ENCODE assay signal across 8 cellular contexts in genomic region chr6:154995241-154996162, GRCh38. TPM values are rescaled to one million over a fixed set of nuclear protein-coding genes. Genes with fewer than 3 reads are reported as not detected.
DNase-seq lines count a peak whose midpoint lies in the region; ATAC-seq and TF ChIP-seq lines count a peak whose summit lies in the region.

Gene TIAM2 (plus strand): TSS chr6:154995315. CDS start chr6:155129224, 133,909 bp downstream.

- intact Hi-C loops in stomach (cut with DNase I; ENCODE audit: low total_unique reads), result no loop called here

- peak within 1 kb of the TSS; percentile 73 for H3K4me3 Mint-ChIP-seq in T-helper 1 cell treated with Interleukin-12 subunit alpha and Interleukin-12 subunit beta and Interleukin-4 antibody, amounts not matched to agents 30 μg/mL and 1 μg/mL, for 36 hours
- H3K4me3 Mint-ChIP-seq in endodermal cell, result peak within 1 kb of the TSS; percentile 67

- H3K4me3 ChIP-seq in endodermal cell (ENCODE audit: low read length) (peak within 1 kb of the TSS; percentile 83), mucosa of rectum (ENCODE audit: low read length in 2 of 2) (peak within 1 kb of the TSS; percentile 55 to 60), stomach (peak within 1 kb of the TSS; percentile 55 to 81 (median 65))

- no peak for TF ChIP-seq EP300 in stomach (IDR thresholded peaks at IDR 0.05)

- ATAC-seq in HG03139 (IDR thresholded peaks at IDR 0.05; ENCODE audit: unreplicated experiment) (no peak), HG02798 (IDR thresholded peaks at IDR 0.05; ENCODE audit: poor library complexity, unreplicated experiment) (no peak)

- H3K4me1 ChIP-seq in endodermal cell (ENCODE audit: control insufficient read depth, insufficient read depth, low read length) (peaks cover 7% of the 10 kb centered on the region), mucosa of rectum (ENCODE audit: control insufficient read depth in 2 of 2, insufficient read depth in 2 of 2, low read length in 2 of 2) (peaks cover 6% of the 10 kb centered on the region in 2 donors), stomach (peaks cover 14 to 43% (median 25%) of the 10 kb centered on the region in 4 donors)

- H3K36me3 ChIP-seq in endodermal cell (ENCODE audit: control insufficient read depth, insufficient read depth, low read length) (no peaks in the 10 kb centered on the region), mucosa of rectum (ENCODE audit: control insufficient read depth in 2 of 2, insufficient read depth in 2 of 2, low read length in 2 of 2) (no peaks in the 10 kb centered on the region), stomach (no peaks in the 10 kb centered on the region)

- peaks cover 5% of the 10 kb centered on the region for H3K4me1 Mint-ChIP-seq in T-helper 1 cell treated with Interleukin-12 subunit alpha and Interleukin-12 subunit beta and Interleukin-4 antibody, amounts not matched to agents 30 μg/mL and 1 μg/mL, for 36 hours (ENCODE audit: low read depth)
- peaks cover 18% of the 10 kb centered on the region for H3K4me1 Mint-ChIP-seq in endodermal cell

- 0 to 2% methylated on average over 10 to 114 of the region's 114 CpGs for WGBS in endodermal cell (ENCODE audit: insufficient coverage in 1 of 2, insufficient read length in 1 of 2), 2 experiments
- 0 to 1% (median 0%) methylated on average over 21 to 110 of the region's 114 CpGs for WGBS in stomach, 5 donors

- H3K9me3 Mint-ChIP-seq in T-helper 1 cell treated with Interleukin-12 subunit alpha and Interleukin-12 subunit beta and Interleukin-4 antibody, amounts not matched to agents 30 μg/mL and 1 μg/mL, for 36 hours, result no peaks in the 10 kb centered on the region
- H3K9me3 Mint-ChIP-seq in endodermal cell, result no peaks in the 10 kb centered on the region

- H3K27ac Mint-ChIP-seq in T-helper 1 cell treated with Interleukin-12 subunit alpha and Interleukin-12 subunit beta and Interleukin-4 antibody, amounts not matched to agents 30 μg/mL and 1 μg/mL, for 36 hours, result no peak within 1 kb of the TSS
- H3K27ac Mint-ChIP-seq in endodermal cell, result peak within 1 kb of the TSS; percentile 70

- peaks cover 27% of the 10 kb centered on the region for H3K27me3 Mint-ChIP-seq in T-helper 1 cell treated with Interleukin-12 subunit alpha and Interleukin-12 subunit beta and Interleukin-4 antibody, amounts not matched to agents 30 μg/mL and 1 μg/mL, for 36 hours (ENCODE audit: low read depth)
- peaks cover 32% of the 10 kb centered on the region for H3K27me3 Mint-ChIP-seq in endodermal cell (ENCODE audit: insufficient read depth)

- H3K27ac ChIP-seq in endodermal cell (ENCODE audit: low read depth, low read length) (no peak within 1 kb of the TSS), mucosa of rectum (ENCODE audit: low read depth in 2 of 2, low read length in 2 of 2) (no peak within 1 kb of the TSS), stomach (peak within 1 kb of the TSS; percentile 61 to 78 (median 67))

- H3K9me3 ChIP-seq in endodermal cell (ENCODE audit: control insufficient read depth, low read length), result no peaks in the 10 kb centered on the region
- H3K9me3 ChIP-seq in mucosa of rectum (ENCODE audit: control insufficient read depth in 2 of 2, low read length in 2 of 2), result no peaks in the 10 kb centered on the region
- no peaks in the 10 kb centered on the region for H3K9me3 ChIP-seq in stomach

- no peak for TF ChIP-seq POLR2A in stomach (IDR thresholded peaks at IDR 0.05)

- H3K9ac ChIP-seq in endodermal cell (ENCODE audit: extremely low read depth, low read length, poor library complexity, severe bottlenecking) (peak within 1 kb of the TSS; percentile 38), mucosa of rectum (ENCODE audit: low read depth in 1 of 2, low read length in 2 of 2) (peak within 1 kb of the TSS; percentile 32 to 63)

- H3K27me3 ChIP-seq in endodermal cell (ENCODE audit: control insufficient read depth, insufficient read depth, low read length, poor library complexity, severe bottlenecking), result peaks cover 18% of the 10 kb centered on the region
- peaks cover 2 to 14% of the 10 kb centered on the region in 2 donors for H3K27me3 ChIP-seq in mucosa of rectum (ENCODE audit: control insufficient read depth in 2 of 2, insufficient read depth in 2 of 2, low read length in 2 of 2)
- peaks cover 0 to 33% (median 7%) of the 10 kb centered on the region in 3 donors for H3K27me3 ChIP-seq in stomach

- TF ChIP-seq CTCF in endodermal cell (conservative IDR thresholded peaks at IDR 0.05) (peak; percentile 36), stomach (IDR thresholded peaks at IDR 0.05) (no peak)

- H3K36me3 Mint-ChIP-seq in T-helper 1 cell treated with Interleukin-12 subunit alpha and Interleukin-12 subunit beta and Interleukin-4 antibody, amounts not matched to agents 30 μg/mL and 1 μg/mL, for 36 hours (ENCODE audit: low read depth), result no peaks in the 10 kb centered on the region
- H3K36me3 Mint-ChIP-seq in endodermal cell (ENCODE audit: low read depth), result no peaks in the 10 kb centered on the region

- DNase-seq in activated T-cell treated with anti-CD3 and anti-CD28 coated beads for 24 hours (ENCODE audit: low read depth) (peak; percentile 10), endodermal cell (peak; percentile 91), stomach (no peak)
- DNase-seq in activated T-cell treated with anti-CD3 and anti-CD28 coated beads, Interleukin-2, amount 50 U/mL, for 1 hour, result no peak

RNA-seq across cellular contexts. Expression of gene TIAM2, which starts in this region (rescaled TPM):
- total RNA-seq in endodermal cell, result 10 to 100 TPM; 15.7 to 17.5 TPM
- polyA plus RNA-seq in endodermal cell (2013, experiment 1 of 2), result 19.0 TPM
- polyA plus RNA-seq in endodermal cell (2013, experiment 2 of 2), result 18.6 TPM
- total RNA-seq in stomach, result 10 to 100 TPM in 3 of 5 donors, 1 to 10 TPM in 2; 5.3 to 44.2 (median 13.6) TPM
- polyA plus RNA-seq in stomach, result 1 to 10 TPM; 1.1 to 4.1 (median 2.2) TPM

Comparison
In these comparisons a context has a peak if more than half of its experiments do, and no peak if none do; other contexts are left out.
1. DNase-seq: peak in activated T-cell treated with anti-CD3 and anti-CD28 coated beads for 24 hours (single experiment) and endodermal cell (single experiment); none in activated T-cell treated with anti-CD3 and anti-CD28 coated beads, Interleukin-2, amount 50 U/mL, for 1 hour (single experiment) and stomach (single experiment).
2. H3K27ac ChIP-seq: peak in stomach (5 of 5); none in endodermal cell (single experiment) and mucosa of rectum (0 of 2).
3. Peak in every context shown above with its lines, with median percentiles within 50 percentile points of each other: H3K4me3 ChIP-seq.